1 cellular context compared by ENCODE assay signal in genomic region chr11:64246874-64247728, GRCh38.
TF ChIP-seq lines count a peak whose summit lies in the region.

Gene PPP1R14B (minus strand): TSS chr11:64246943. CDS start chr11:64246673, 270 bp downstream.

TF ChIP-seq in K562, 482 proteins besides CTCF, POLR2A, EP300 and RAD21 (continued from another document and continues in another):
- TF ChIP-seq TBP (optimal IDR thresholded peaks at IDR 0.05; ENCODE audit: low read depth, low read length) (peak; percentile 70), UBTF (IDR thresholded peaks at IDR 0.05; ENCODE audit: borderline replicate concordance in 1 of 2, low read depth in 2 of 2, low read length in 2 of 2) (peak; percentile 69 to 73; a peak in 2 of 4 replicates), ZNF311 (CRISPR knock-in tag; IDR thresholded peaks at IDR 0.05) (no peak), USF1 (CRISPR knock-in tag; IDR thresholded peaks at IDR 0.05) (peak; percentile 69), SUPT5H (IDR thresholded peaks at IDR 0.05) (peak; percentile 87), MXI1 (IDR thresholded peaks at IDR 0.05; ENCODE audit: low read depth, low read length) (peak; percentile 63), NR4A1 (CRISPR knock-in tag; IDR thresholded peaks at IDR 0.05) (0 out of 2 replicates have a peak, but pooled peaks have one; percentile 50), NR4A1 (tag; IDR thresholded peaks at IDR 0.05) (0 out of 2 replicates have a peak, but pooled peaks have one; percentile 24), AFF1 (IDR thresholded peaks at IDR 0.05; ENCODE audit: low read depth in 1 of 2, partially characterized antibody in 2 of 2) (peak in 1 of 2 experiments; percentile 53), RBM39 (optimal IDR thresholded peaks at IDR 0.05; ENCODE audit: low read depth, low read length) (peak; percentile 62), NBN (IDR thresholded peaks at IDR 0.05; ENCODE audit: low read depth) (no peak), ZMIZ1 (IDR thresholded peaks at IDR 0.05; ENCODE audit: low read depth in 2 of 2, low read length in 2 of 2) (peak in 1 of 2 experiments; percentile 52; a peak in 2 of 4 replicates), MLLT1 (IDR thresholded peaks at IDR 0.05) (0 out of 4 replicates have a peak, but pooled peaks of 1 of the 2 experiments have one; percentile 23), CGGBP1 (CRISPR knock-in tag; IDR thresholded peaks at IDR 0.05) (no peak), MAFF (IDR thresholded peaks at IDR 0.05; ENCODE audit: low read length) (no peak), ZNF12 (CRISPR knock-in tag; IDR thresholded peaks at IDR 0.05) (0 out of 2 replicates have a peak, but pooled peaks have one; percentile 43), KLF13 (tag; IDR thresholded peaks at IDR 0.05; ENCODE audit: borderline replicate concordance, low read depth) (peak; percentile 82; the same call in 1 of the 2 replicates), SRF (CRISPR knock-in tag; IDR thresholded peaks at IDR 0.05) (peak in 1 of 2 experiments; percentile 72; a peak in 1 of 4 replicates), ZKSCAN1 (IDR thresholded peaks at IDR 0.05; ENCODE audit: low read depth, low read length) (0 out of 2 replicates have a peak, but pooled peaks have one; percentile 8), ZFP1 (CRISPR knock-in tag; IDR thresholded peaks at IDR 0.05) (no peak), ZNF589 (CRISPR knock-in tag; IDR thresholded peaks at IDR 0.05; ENCODE audit: low read depth) (0 out of 2 replicates have a peak, but pooled peaks have one; percentile 19), DPF2 (IDR thresholded peaks at IDR 0.05) (peak; percentile 60), HNRNPL (IDR thresholded peaks at IDR 0.05; ENCODE audit: low read depth, low read length) (peak; percentile 96), PHF8 (IDR thresholded peaks at IDR 0.05; ENCODE audit: borderline replicate concordance, low read length) (peak; percentile 56; the same call in 1 of the 2 replicates), TRIM24 (IDR thresholded peaks at IDR 0.05) (no peak), E2F1 (CRISPR knock-in tag; IDR thresholded peaks at IDR 0.05) (peak; percentile 74), NRF1 (conservative IDR thresholded peaks at IDR 0.05 in 1 of 2, IDR thresholded peaks at IDR 0.05 in 1 of 2) (peak; percentile 62 to 73), CREBBP (IDR thresholded peaks at IDR 0.05; ENCODE audit: low read depth, low read length) (no peak), FOXP1 (CRISPR knock-in tag; IDR thresholded peaks at IDR 0.05) (peak; percentile 82; the same call in 1 of the 2 replicates), NUFIP1 (IDR thresholded peaks at IDR 0.05; ENCODE audit: partially characterized antibody) (no peak), ZFX (CRISPR knock-in tag; IDR thresholded peaks at IDR 0.05) (peak; percentile 89), GABPA (tag; conservative IDR thresholded peaks at IDR 0.05; ENCODE audit: low read depth) (peak; percentile 78), PREB (CRISPR knock-in tag; IDR thresholded peaks at IDR 0.05) (peak; percentile 51; the same call in 1 of the 2 replicates), JUND (IDR thresholded peaks at IDR 0.05; ENCODE audit: borderline replicate concordance, low read depth, low read length) (no peak), JUND (tag; IDR thresholded peaks at IDR 0.05; ENCODE audit: borderline replicate concordance, low read depth, low read length) (0 out of 3 replicates have a peak, but pooled peaks have one; percentile 13), RNF2 (IDR thresholded peaks at IDR 0.05) (peak; percentile 27; the same call in 1 of the 2 replicates), NCOA4 (IDR thresholded peaks at IDR 0.05; ENCODE audit: partially characterized antibody) (no peak), SMARCA5 (IDR thresholded peaks at IDR 0.05) (peak; percentile 91), XRCC3 (IDR thresholded peaks at IDR 0.05) (no peak), KDM4B (IDR thresholded peaks at IDR 0.05; ENCODE audit: borderline replicate concordance in 2 of 2, low read depth in 1 of 2) (peak in 1 of 2 experiments; percentile 57; a peak in 2 of 4 replicates), C11orf30 (IDR thresholded peaks at IDR 0.05; ENCODE audit: low read depth) (no peak), ZNF551 (CRISPR knock-in tag; IDR thresholded peaks at IDR 0.05) (no peak), USF2 (CRISPR knock-in tag; IDR thresholded peaks at IDR 0.05) (no peak; the same call in 1 of the 2 replicates), DNMT1 (IDR thresholded peaks at IDR 0.05) (no peak), EP400 (IDR thresholded peaks at IDR 0.05) (peak; percentile 95)
